In the genomic region with DNA sequence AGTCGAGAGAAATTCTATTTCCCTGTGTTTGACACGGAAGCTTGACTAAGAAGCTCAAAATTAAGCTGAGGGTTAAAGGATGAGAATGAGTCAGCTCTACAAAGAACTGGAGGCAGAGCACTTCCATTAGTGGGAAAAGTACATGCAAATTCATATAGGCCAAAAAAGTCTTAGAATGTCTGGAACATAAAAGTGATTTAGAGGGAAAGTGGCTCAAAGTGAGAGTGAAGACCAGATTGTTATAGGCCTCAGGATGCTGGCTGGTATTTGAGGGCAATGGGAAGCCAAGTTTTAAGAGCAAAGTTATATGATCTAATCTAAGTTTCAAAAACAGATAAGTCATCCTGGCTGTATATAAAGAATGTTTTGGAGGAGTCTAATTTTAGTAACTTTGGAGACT, we compare ENCODE assay signal across 34 cellular contexts.
DNase-seq lines count a peak whose midpoint lies in the region; ATAC-seq, FAIRE-seq and TF ChIP-seq lines count a peak whose summit lies in the region.
"Had no signal": no experiment of that assay in that cellular context is flagged by ENCODE, and none has a peak within 500 bp of the region (broad histone marks: within the 10 kb centered on the region; RNA-seq: fewer than 3 reads in every experiment).

No MANE protein-coding gene starts in this region.

- H3K27ac Mint-ChIP-seq in HFFc6 (peak overlapping the region; percentile 77), astrocyte (ENCODE audit: unreplicated experiment) (no peak overlapping the region), endodermal cell (no peak overlapping the region)
- H3K27ac Mint-ChIP-seq: activated CD4-positive, alpha-beta memory T cell treated with anti-CD3 and anti-CD28 coated beads for 36 hours; activated T-helper 1 cell treated with anti-CD3 and anti-CD28 coated beads, Interleukin-12 subunit alpha, Interleukin-12 subunit beta, Interleukin-2, Interleukin-4 antibody, amounts not matched to agents 30 ng/mL and 10 ng/mL and 1 ng/mL, durations not matched to agents 14 hours and 24 hours and 36 hours; CD4-positive, alpha-beta T cell; naive thymus-derived CD8-positive, alpha-beta T cell; stimulated activated effector memory CD8-positive, alpha-beta T cell treated with anti-CD3 and anti-CD28 coated beads, Interleukin-12 subunit alpha, Interleukin-12 subunit beta, amount 100 ng/mL, for 72 hours had no signal

- H3K9me3 Mint-ChIP-seq in HFFc6 = no peaks in the 10 kb centered on the region
- no peaks in the 10 kb centered on the region for H3K9me3 Mint-ChIP-seq in astrocyte (ENCODE audit: unreplicated experiment)
- H3K9me3 Mint-ChIP-seq in endodermal cell = peaks cover 2% of the 10 kb centered on the region
- H3K9me3 Mint-ChIP-seq: activated T-helper 1 cell treated with anti-CD3 and anti-CD28 coated beads, Interleukin-12 subunit alpha, Interleukin-12 subunit beta, Interleukin-2, Interleukin-4 antibody, amounts not matched to agents 30 ng/mL and 10 ng/mL and 1 ng/mL, durations not matched to agents 14 hours and 24 hours and 36 hours had no signal

- WGBS in endodermal cell (ENCODE audit: insufficient coverage in 1 of 2, insufficient read length in 1 of 2), 2 experiments = 91 to 94% methylated on average over 2 of the region's 2 CpGs

- H3K4me1 Mint-ChIP-seq in HFFc6 (ENCODE audit: low read depth) = peaks cover 30% of the 10 kb centered on the region
- H3K4me1 Mint-ChIP-seq in astrocyte (ENCODE audit: low read depth, unreplicated experiment) = peaks cover 4% of the 10 kb centered on the region
- H3K4me1 Mint-ChIP-seq in endodermal cell = no peaks in the 10 kb centered on the region
- H3K4me1 Mint-ChIP-seq: naive thymus-derived CD8-positive, alpha-beta T cell; stimulated activated effector memory CD8-positive, alpha-beta T cell treated with anti-CD3 and anti-CD28 coated beads, Interleukin-12 subunit alpha, Interleukin-12 subunit beta, amount 100 ng/mL, for 72 hours had no signal

- TF ChIP-seq CTCF in AG04449 (IDR thresholded peaks at IDR 0.05; ENCODE audit: insufficient read depth, low read length, missing control alignments) (no peak), HFFc6 (IDR thresholded peaks at IDR 0.05) (no peak), astrocyte (IDR thresholded peaks at IDR 0.05; ENCODE audit: insufficient read depth, low read depth, low read length) (no peak), foreskin keratinocyte (conservative IDR thresholded peaks at IDR 0.05) (no peak), endodermal cell (conservative IDR thresholded peaks at IDR 0.05) (no peak)

- H3K27me3 Mint-ChIP-seq in HFFc6 (ENCODE audit: insufficient read depth) (no peaks in the 10 kb centered on the region; the same call in 1 of the 2 replicates), astrocyte (ENCODE audit: low read depth, unreplicated experiment) (no peaks in the 10 kb centered on the region), endodermal cell (ENCODE audit: insufficient read depth) (no peaks in the 10 kb centered on the region)
- H3K27me3 Mint-ChIP-seq: activated CD4-positive, alpha-beta memory T cell treated with anti-CD3 and anti-CD28 coated beads for 36 hours; CD4-positive, alpha-beta T cell; naive thymus-derived CD8-positive, alpha-beta T cell had no signal

- CTCF ChIA-PET in AG04449 (lab: Yijun Ruan, JAX) = no interaction called here

- H3K27ac ChIP-seq in astrocyte (ENCODE audit: low read depth, low read length) = no peak overlapping the region
- no peak overlapping the region for H3K27ac ChIP-seq in foreskin keratinocyte
- H3K27ac ChIP-seq in endodermal cell (ENCODE audit: low read depth, low read length) = no peak overlapping the region
- H3K27ac ChIP-seq: 22Rv1, adrenal gland, breast epithelium, heart left ventricle, upper lobe of right lung had no signal

- no peaks in the 10 kb centered on the region for H3K79me2 ChIP-seq in astrocyte (ENCODE audit: insufficient read depth, low read length)

- no peak overlapping the region for H2AFZ ChIP-seq in astrocyte (ENCODE audit: low read depth, low read length)

- no peaks in the 10 kb centered on the region for H4K20me1 ChIP-seq in astrocyte (ENCODE audit: insufficient read depth, low read length)

- POLR2A ChIA-PET in AG04449 (lab: Yijun Ruan, JAX) = interaction anchor here (1.0 kb wide), 1 partner anchor 22 kb away, joined by 3 read pairs; no protein-coding TSS in a partner anchor

- H3K36me3 Mint-ChIP-seq in HFFc6 (ENCODE audit: low read depth) (peaks cover 6% of the 10 kb centered on the region), astrocyte (ENCODE audit: low read depth, unreplicated experiment) (no peaks in the 10 kb centered on the region), endodermal cell (ENCODE audit: low read depth) (no peaks in the 10 kb centered on the region)
- H3K36me3 Mint-ChIP-seq: activated CD4-positive, alpha-beta memory T cell treated with anti-CD3 and anti-CD28 coated beads for 36 hours; naive thymus-derived CD8-positive, alpha-beta T cell; stimulated activated effector memory CD8-positive, alpha-beta T cell treated with anti-CD3 and anti-CD28 coated beads, Interleukin-12 subunit alpha, Interleukin-12 subunit beta, amount 100 ng/mL, for 72 hours had no signal

- FAIRE-seq in astrocyte (lab: Jason Lieb, UNC) = no peak
- FAIRE-seq: GM18507, H1 had no signal

- H3K27me3 ChIP-seq in astrocyte (ENCODE audit: insufficient read depth, low read length) = no peaks in the 10 kb centered on the region
- H3K27me3 ChIP-seq in foreskin keratinocyte = no peaks in the 10 kb centered on the region
- no peaks in the 10 kb centered on the region for H3K27me3 ChIP-seq in endodermal cell (ENCODE audit: control insufficient read depth, insufficient read depth, low read length, poor library complexity, severe bottlenecking)
- H3K27me3 ChIP-seq: adrenal gland, breast epithelium, heart left ventricle, upper lobe of right lung had no signal

- no peak for ATAC-seq in foreskin keratinocyte
- no peak for ATAC-seq in HG03354 (IDR thresholded peaks at IDR 0.05; ENCODE audit: poor library complexity, severe bottlenecking, unreplicated experiment)
- ATAC-seq: heart left ventricle; naive thymus-derived CD8-positive, alpha-beta T cell; Panc1; stimulated activated effector memory CD8-positive, alpha-beta T cell treated with anti-CD3 and anti-CD28 coated beads, Interleukin-12 subunit alpha, Interleukin-12 subunit beta, amount 100 ng/mL, for 72 hours; upper lobe of right lung had no signal

- H3K9ac ChIP-seq in astrocyte (ENCODE audit: low read length) = no peak overlapping the region
- no peak overlapping the region for H3K9ac ChIP-seq in endodermal cell (ENCODE audit: extremely low read depth, low read length, poor library complexity, severe bottlenecking)

- DNase-seq in AG04449 (ENCODE audit: low read depth, low spot score) (peak; percentile 93), HFFc6 (peak; percentile 88), astrocyte (ENCODE audit: low read depth) (peak; percentile 12), hepatic stellate cell (ENCODE audit: low spot score) (peak; percentile 6), foreskin keratinocyte (no peak), NCI-H526 (lab: John Stamatoyannopoulos, UW) (no peak), endodermal cell (no peak)
- DNase-seq: activated CD4-positive, alpha-beta memory T cell treated with anti-CD3 and anti-CD28 coated beads for 36 hours; activated CD4-positive, alpha-beta T cell treated with anti-CD3 and anti-CD28 coated beads for 1 hour; activated CD8-positive, alpha-beta memory T cell treated with anti-CD3 and anti-CD28 coated beads, Interleukin-2, amount 50 U/mL, for 48 hours; activated naive CD4-positive, alpha-beta T cell treated with Interleukin-2 at 50 U/mL for 16 hours; adrenal gland; AML-193; CD4-positive, alpha-beta T cell; heart left ventricle; KG1; MM.1S; naive thymus-derived CD8-positive, alpha-beta T cell; NCI-H1417; NCI-H2081; NCI-H524 treated with DMSO at 0.1 percent for 48 hours; occipital lobe; Right ventricle myocardium superior; substantia nigra; upper lobe of right lung had no signal

- no peak overlapping the region for H3K4me3 ChIP-seq in AG04449 (ENCODE audit: low read depth, low read length)
- no peak overlapping the region for H3K4me3 ChIP-seq in astrocyte (ENCODE audit: insufficient read depth, low read depth, low read length)
- no peak overlapping the region for H3K4me3 ChIP-seq in endodermal cell (ENCODE audit: low read length)
- H3K4me3 ChIP-seq: adrenal gland, breast epithelium, heart left ventricle, lung, upper lobe of right lung had no signal

- no peaks in the 10 kb centered on the region for H3K9me3 ChIP-seq in astrocyte (ENCODE audit: insufficient read depth, low read depth, low read length)
- no peaks in the 10 kb centered on the region for H3K9me3 ChIP-seq in endodermal cell (ENCODE audit: control insufficient read depth, low read length)
- H3K9me3 ChIP-seq: adrenal gland, breast epithelium, heart left ventricle, upper lobe of right lung had no signal

- H3K4me2 ChIP-seq in astrocyte (ENCODE audit: low read length) = no peak overlapping the region

- H3K4me1 ChIP-seq in astrocyte (ENCODE audit: insufficient read depth, low read length) = no peaks in the 10 kb centered on the region
- H3K4me1 ChIP-seq in foreskin keratinocyte = no peaks in the 10 kb centered on the region
- H3K4me1 ChIP-seq in endodermal cell (ENCODE audit: control insufficient read depth, insufficient read depth, low read length) = no peaks in the 10 kb centered on the region
- H3K4me1 ChIP-seq: adrenal gland, breast epithelium, heart left ventricle, upper lobe of right lung had no signal

- H3K4me3 Mint-ChIP-seq in HFFc6 = no peak overlapping the region; the same call in 1 of the 2 replicates
- no peak overlapping the region for H3K4me3 Mint-ChIP-seq in astrocyte (ENCODE audit: unreplicated experiment)
- no peak overlapping the region for H3K4me3 Mint-ChIP-seq in endodermal cell
- H3K4me3 Mint-ChIP-seq: activated CD4-positive, alpha-beta memory T cell treated with anti-CD3 and anti-CD28 coated beads for 36 hours; activated T-helper 1 cell treated with anti-CD3 and anti-CD28 coated beads, Interleukin-12 subunit alpha, Interleukin-12 subunit beta, Interleukin-2, Interleukin-4 antibody, amounts not matched to agents 30 ng/mL and 10 ng/mL and 1 ng/mL, durations not matched to agents 14 hours and 24 hours and 36 hours; CD4-positive, alpha-beta T cell; naive thymus-derived CD8-positive, alpha-beta T cell; stimulated activated effector memory CD8-positive, alpha-beta T cell treated with anti-CD3 and anti-CD28 coated beads, Interleukin-12 subunit alpha, Interleukin-12 subunit beta, amount 100 ng/mL, for 72 hours had no signal

- H3K36me3 ChIP-seq in astrocyte (ENCODE audit: insufficient read depth, low read length) (no peaks in the 10 kb centered on the region), endodermal cell (ENCODE audit: control insufficient read depth, insufficient read depth, low read length) (no peaks in the 10 kb centered on the region)
- H3K36me3 ChIP-seq: adrenal gland, breast epithelium, heart left ventricle, upper lobe of right lung had no signal

Comparison
In these comparisons a context has a peak if more than half of its experiments do, and no peak if none do; other contexts are left out.
1. DNase-seq: peak in AG04449 (single experiment), HFFc6 (single experiment), astrocyte (single experiment) and hepatic stellate cell (single experiment); none in foreskin keratinocyte (0 of 2), NCI-H526 (0 of 2) and endodermal cell (single experiment).